8 cellular contexts compared by ENCODE assay signal in genomic region chr10:13788701-13789447, GRCh38.
DNase-seq lines count a peak whose midpoint lies in the region; FAIRE-seq and TF ChIP-seq lines count a peak whose summit lies in the region.

No MANE protein-coding gene starts in this region.

- H3K4me3 ChIP-seq in dorsolateral prefrontal cortex, result peak overlapping the region in 4 of 59 donors; percentile 4 to 20 (median 8)
- H3K4me3 ChIP-seq in muscle layer of colon (ENCODE audit: low read depth in 1 of 2, low read length in 2 of 2), result peak overlapping the region in 1 of 2 donors; percentile 24

- FAIRE-seq in HTR-8/SVneo (lab: Jason Lieb, UNC), result no peak

- DNase-seq in A172 (ENCODE audit: low spot score) (peak; percentile 69), LHCN-M2 (ENCODE audit: low read depth) (peak; percentile 85), dorsolateral prefrontal cortex (peak in 8 of 10 donors; percentile 28 to 76 (median 58)), HTR-8/SVneo (ENCODE audit: insufficient read length, low spot score) (no peak), NCI-H526 (lab: John Stamatoyannopoulos, UW) (no peak), RKO (ENCODE audit: low spot score) (no peak), cortex of kidney (lab: John Stamatoyannopoulos, UW) (no peak)

- H3K9ac ChIP-seq in muscle layer of colon (ENCODE audit: low read length), result no peak overlapping the region

- H3K36me3 ChIP-seq in muscle layer of colon (ENCODE audit: insufficient read depth, low read length), result no peaks in the 10 kb centered on the region

- H3K4me1 ChIP-seq in muscle layer of colon (ENCODE audit: insufficient read depth, low read length), result peaks cover 24% of the 10 kb centered on the region

- no peaks in the 10 kb centered on the region for H3K9me3 ChIP-seq in muscle layer of colon (ENCODE audit: low read length)

- intact Hi-C loops in dorsolateral prefrontal cortex (cut with DNase I), result loop anchor here (1.0 to 10.0 kb wide), 6 partner anchors 86 to 693 kb away; no protein-coding TSS in a partner anchor

- peak in 2 of 56 donors; percentile 9 to 15 for TF ChIP-seq CTCF in dorsolateral prefrontal cortex (IDR thresholded peaks at IDR 0.05 in 54 of 56, conservative IDR thresholded peaks at IDR 0.05 in 2 of 56; ENCODE audit: low read depth in 1 of 56, partially characterized antibody in 56 of 56)

- H3K27ac ChIP-seq in dorsolateral prefrontal cortex, result peak overlapping the region in 56 of 59 donors; percentile 25 to 97 (median 70)
- peak overlapping the region; percentile 68 for H3K27ac ChIP-seq in muscle layer of colon (ENCODE audit: low read depth, low read length)

- H3K27me3 ChIP-seq in dorsolateral prefrontal cortex (no peaks in the 10 kb centered on the region), muscle layer of colon (ENCODE audit: control insufficient read depth in 1 of 2, insufficient read depth in 2 of 2, low read length in 2 of 2) (no peaks in the 10 kb centered on the region)

Comparison
In these comparisons a context has a peak if more than half of its experiments do, and no peak if none do; other contexts are left out.
1. DNase-seq: peak in A172 (single experiment), LHCN-M2 (single experiment) and dorsolateral prefrontal cortex (8 of 10); none in HTR-8/SVneo (single experiment), NCI-H526 (0 of 2), RKO (single experiment) and cortex of kidney (single experiment).